16 cellular contexts compared by ENCODE assay signal in genomic region chr4:1014395-1015167, GRCh38. TPM values are rescaled to one million over a fixed set of nuclear protein-coding genes. Genes with fewer than 3 reads are reported as not detected.
DNase-seq lines count a peak whose midpoint lies in the region; ATAC-seq and TF ChIP-seq lines count a peak whose summit lies in the region.
"Had no signal": no experiment of that assay in that cellular context is flagged by ENCODE, and none has a peak within 500 bp of the region (broad histone marks: within the 10 kb centered on the region; RNA-seq: fewer than 3 reads in every experiment).

No MANE protein-coding gene starts in this region.

- no peak overlapping the region for H3K27ac ChIP-seq in CD4-positive, CD25-positive, alpha-beta regulatory T cell (ENCODE audit: insufficient read depth, low read length, poor library complexity, severe bottlenecking)
- H3K27ac ChIP-seq in esophagus muscularis mucosa (replicated peaks in 1 of 4), result no peak overlapping the region
- H3K27ac ChIP-seq: ascending aorta, sigmoid colon had no signal

- peaks cover 5% of the 10 kb centered on the region for H3K27me3 Mint-ChIP-seq in CD4-positive, CD25-positive, alpha-beta regulatory T cell
- no peaks in the 10 kb centered on the region for H3K27me3 Mint-ChIP-seq in activated T-helper 2 cell treated with anti-CD3 and anti-CD28 coated beads, Interferon-gamma antibody, Interleukin-2, Interleukin-4, amounts not matched to agents 10 μg/mL and 5 μg/mL and 100 μg/mL, durations not matched to agents 14 hours and 24 hours and 36 hours (ENCODE audit: low read depth)

- TF ChIP-seq POLR2A in esophagus muscularis mucosa (IDR thresholded peaks at IDR 0.05; ENCODE audit: low read depth), result no peak

- no peak for TF ChIP-seq EP300 in esophagus muscularis mucosa (IDR thresholded peaks at IDR 0.05)

- no peak overlapping the region for H3K27ac Mint-ChIP-seq in CD4-positive, CD25-positive, alpha-beta regulatory T cell
- H3K27ac Mint-ChIP-seq in activated T-helper 2 cell treated with anti-CD3 and anti-CD28 coated beads, Interferon-gamma antibody, Interleukin-2, Interleukin-4, amounts not matched to agents 10 μg/mL and 5 μg/mL and 100 μg/mL, durations not matched to agents 14 hours and 24 hours and 36 hours, result no peak overlapping the region

- H3K36me3 ChIP-seq in CD4-positive, CD25-positive, alpha-beta regulatory T cell (ENCODE audit: control insufficient read depth, insufficient read depth, low read length), result no peaks in the 10 kb centered on the region
- H3K36me3 ChIP-seq in neuron (ENCODE audit: insufficient read depth, low read length) (peaks cover 11% of the 10 kb centered on the region), esophagus muscularis mucosa (no peaks in the 10 kb centered on the region)
- H3K36me3 ChIP-seq: ascending aorta, sigmoid colon had no signal

- H3K36me3 Mint-ChIP-seq in CD4-positive, CD25-positive, alpha-beta regulatory T cell, result no peaks in the 10 kb centered on the region
- H3K36me3 Mint-ChIP-seq in activated T-helper 2 cell treated with anti-CD3 and anti-CD28 coated beads, Interferon-gamma antibody, Interleukin-2, Interleukin-4, amounts not matched to agents 10 μg/mL and 5 μg/mL and 100 μg/mL, durations not matched to agents 14 hours and 24 hours and 36 hours (ENCODE audit: low read depth), result no peaks in the 10 kb centered on the region

- H3K4me3 ChIP-seq in CD4-positive, CD25-positive, alpha-beta regulatory T cell (ENCODE audit: low read depth, low read length), result no peak overlapping the region
- H3K4me3 ChIP-seq in neuron (ENCODE audit: low read length) (peak overlapping the region; percentile 7), esophagus muscularis mucosa (no peak overlapping the region)
- H3K4me3 ChIP-seq: ascending aorta, sigmoid colon had no signal

- 81% methylated on average over 28 of the region's 36 CpGs for WGBS in esophagus muscularis mucosa

- peaks cover 21% of the 10 kb centered on the region for H3K4me1 ChIP-seq in CD4-positive, CD25-positive, alpha-beta regulatory T cell (ENCODE audit: control insufficient read depth, insufficient read depth, low read length, poor library complexity, severe bottlenecking)
- H3K4me1 ChIP-seq in neuron (ENCODE audit: insufficient read depth, low read length) (peaks cover 56% of the 10 kb centered on the region), esophagus muscularis mucosa (peaks cover 20 to 50% (median 38%) of the 10 kb centered on the region in 4 donors)

- no peaks in the 10 kb centered on the region for H3K27me3 ChIP-seq in CD4-positive, CD25-positive, alpha-beta regulatory T cell (ENCODE audit: control insufficient read depth, insufficient read depth, low read length)
- peaks cover 10% of the 10 kb centered on the region for H3K27me3 ChIP-seq in neuron (ENCODE audit: insufficient read depth, low read length)
- H3K27me3 ChIP-seq in esophagus muscularis mucosa, result no peaks in the 10 kb centered on the region
- H3K27me3 ChIP-seq: ascending aorta, sigmoid colon had no signal

- no peaks in the 10 kb centered on the region for H3K9me3 ChIP-seq in CD4-positive, CD25-positive, alpha-beta regulatory T cell (ENCODE audit: control insufficient read depth in 2 of 2, low read length in 2 of 2)
- no peaks in the 10 kb centered on the region for H3K9me3 ChIP-seq in neuron (ENCODE audit: low read length)
- H3K9me3 ChIP-seq in esophagus muscularis mucosa, result no peaks in the 10 kb centered on the region
- H3K9me3 ChIP-seq: ascending aorta, sigmoid colon had no signal

- no peak for TF ChIP-seq CTCF in esophagus muscularis mucosa (IDR thresholded peaks at IDR 0.05)

- DNase-seq in CD4-positive, CD25-positive, alpha-beta regulatory T cell, result no peak
- DNase-seq in activated T-helper 2 cell treated with anti-CD3 and anti-CD28 coated beads, Interferon-gamma antibody, Interleukin-2, Interleukin-4, amounts not matched to agents 10 μg/mL and 5 μg/mL and 100 μg/mL, durations not matched to agents 14 hours and 24 hours and 36 hours (ENCODE audit: low spot score), result no peak
- peak; percentile 90 for DNase-seq in epidermal melanocyte (ENCODE audit: insufficient read length, low spot score)
- DNase-seq in esophagus muscularis mucosa (ENCODE audit: extremely low spot score), result no peak
- DNase-seq in GM19240 (ENCODE audit: insufficient read length, low spot score), result no peak
- no peak for DNase-seq in NCI-H526 treated with DMSO at 0.1 percent for 48 hours (lab: John Stamatoyannopoulos, UW)
- DNase-seq in NK-92 treated with Interleukin-12 subunit alpha and Interleukin-12 subunit beta, amount 100 ng/mL, for 24 hours (lab: John Stamatoyannopoulos, UW), result no peak
- DNase-seq: activated effector memory CD4-positive, alpha-beta T cell treated with anti-CD3 and anti-CD28 coated beads, Interleukin-2, amount 50 U/mL, for 16 hours; erythroblast; IMR-90; mesendoderm; NCI-H2081 treated with DMSO at 0.1 percent for 48 hours; NCI-H524 treated with DMSO at 0.1 percent for 48 hours; sigmoid colon had no signal

- intact Hi-C loops in activated T-helper 2 cell treated with anti-CD3 and anti-CD28 coated beads, Interferon-gamma antibody, Interleukin-2, Interleukin-4, amounts not matched to agents 10 μg/mL and 5 μg/mL and 100 μg/mL, durations not matched to agents 14 hours and 24 hours and 36 hours (cut with micrococcal nuclease), result loop anchor here (5.0 kb wide), 1 partner anchor 43 kb away; no protein-coding TSS in a partner anchor
- intact Hi-C loops in esophagus muscularis mucosa (cut with DNase I), result loop anchor here (5.0 kb wide), 1 partner anchor 33 kb away; no protein-coding TSS in a partner anchor

- H3K4me3 Mint-ChIP-seq in CD4-positive, CD25-positive, alpha-beta regulatory T cell, result peak overlapping the region in 3 of 4 donors; percentile 43 to 83 (median 62)
- H3K4me3 Mint-ChIP-seq in activated T-helper 2 cell treated with anti-CD3 and anti-CD28 coated beads, Interferon-gamma antibody, Interleukin-2, Interleukin-4, amounts not matched to agents 10 μg/mL and 5 μg/mL and 100 μg/mL, durations not matched to agents 14 hours and 24 hours and 36 hours (ENCODE audit: low read depth), result peak overlapping the region; percentile 42

- H3K9me3 Mint-ChIP-seq in CD4-positive, CD25-positive, alpha-beta regulatory T cell, result no peaks in the 10 kb centered on the region
- H3K9me3 Mint-ChIP-seq in activated T-helper 2 cell treated with anti-CD3 and anti-CD28 coated beads, Interferon-gamma antibody, Interleukin-2, Interleukin-4, amounts not matched to agents 10 μg/mL and 5 μg/mL and 100 μg/mL, durations not matched to agents 14 hours and 24 hours and 36 hours, result no peaks in the 10 kb centered on the region

- peak overlapping the region; percentile 15 for H2AFZ ChIP-seq in neuron (ENCODE audit: low read depth, low read length)

- ATAC-seq in CD4-positive, CD25-positive, alpha-beta regulatory T cell (ENCODE audit: low read depth in 2 of 2), result no peak

- peaks cover 0 to 9% (median 3%) of the 10 kb centered on the region in 4 donors for H3K4me1 Mint-ChIP-seq in CD4-positive, CD25-positive, alpha-beta regulatory T cell
- peaks cover 7% of the 10 kb centered on the region for H3K4me1 Mint-ChIP-seq in activated T-helper 2 cell treated with anti-CD3 and anti-CD28 coated beads, Interferon-gamma antibody, Interleukin-2, Interleukin-4, amounts not matched to agents 10 μg/mL and 5 μg/mL and 100 μg/mL, durations not matched to agents 14 hours and 24 hours and 36 hours (ENCODE audit: low read depth)

RNA-seq across cellular contexts. Expression of gene FGFRL1, which starts 3.2 kb away (rescaled TPM):
- 14.3 TPM for total RNA-seq in CD4-positive, CD25-positive, alpha-beta regulatory T cell
- 1 to 10 TPM in 1 of 4 donors, under 1 TPM in 3; 0.27 to 1.6 (median 0.33) TPM for polyA plus RNA-seq in CD4-positive, CD25-positive, alpha-beta regulatory T cell
- total RNA-seq in activated T-helper 2 cell treated with anti-CD3 and anti-CD28 coated beads, Interferon-gamma antibody, Interleukin-2, Interleukin-4, amounts not matched to agents 10 μg/mL and 5 μg/mL and 100 μg/mL, durations not matched to agents 14 hours and 24 hours and 36 hours, result 17.5 TPM in 2 replicates
- 10 to 100 TPM; 22.0 to 54.2 (median 32.5) TPM for total RNA-seq in esophagus muscularis mucosa

RNA-seq across cellular contexts. Expression of gene SLC26A1, which starts 21.4 kb away (rescaled TPM):
- total RNA-seq in CD4-positive, CD25-positive, alpha-beta regulatory T cell, result 0.37 TPM
- 1 to 10 TPM in 2 of 4 donors, under 1 TPM in 2; 0.42 to 1.7 (median 1.0) TPM for polyA plus RNA-seq in CD4-positive, CD25-positive, alpha-beta regulatory T cell
- 0.23 TPM in 1 of 2 replicates, not detected in the other for total RNA-seq in activated T-helper 2 cell treated with anti-CD3 and anti-CD28 coated beads, Interferon-gamma antibody, Interleukin-2, Interleukin-4, amounts not matched to agents 10 μg/mL and 5 μg/mL and 100 μg/mL, durations not matched to agents 14 hours and 24 hours and 36 hours
- total RNA-seq in esophagus muscularis mucosa, result under 1 TPM in 1 of 4 donors, not detected in 3; 0.06 TPM
- total RNA-seq: ascending aorta, IMR-90, sigmoid colon had no signal

RNA-seq across cellular contexts. Expression of gene IDUA, which starts 27.7 kb away (rescaled TPM):
- 55.5 TPM for total RNA-seq in CD4-positive, CD25-positive, alpha-beta regulatory T cell
- polyA plus RNA-seq in CD4-positive, CD25-positive, alpha-beta regulatory T cell, result 10 to 100 TPM in 1 of 4 donors, 1 to 10 TPM in 3; 7.5 to 13.1 (median 8.5) TPM
- 23.6 and 25.5 TPM in 2 replicates for total RNA-seq in activated T-helper 2 cell treated with anti-CD3 and anti-CD28 coated beads, Interferon-gamma antibody, Interleukin-2, Interleukin-4, amounts not matched to agents 10 μg/mL and 5 μg/mL and 100 μg/mL, durations not matched to agents 14 hours and 24 hours and 36 hours
- total RNA-seq in esophagus muscularis mucosa, result 10 to 100 TPM; 10.4 to 23.1 (median 11.5) TPM

RNA-seq across cellular contexts. Expression of gene DGKQ, which starts 41.2 kb away (rescaled TPM):
- total RNA-seq in CD4-positive, CD25-positive, alpha-beta regulatory T cell, result 22.5 TPM
- 1 to 10 TPM; 2.4 to 5.4 (median 3.1) TPM for polyA plus RNA-seq in CD4-positive, CD25-positive, alpha-beta regulatory T cell
- 13.0 and 14.4 TPM in 2 replicates for total RNA-seq in activated T-helper 2 cell treated with anti-CD3 and anti-CD28 coated beads, Interferon-gamma antibody, Interleukin-2, Interleukin-4, amounts not matched to agents 10 μg/mL and 5 μg/mL and 100 μg/mL, durations not matched to agents 14 hours and 24 hours and 36 hours
- total RNA-seq in esophagus muscularis mucosa, result 10 to 100 TPM in 2 of 4 donors, 1 to 10 TPM in 2; 7.5 to 11.9 (median 9.9) TPM
